Comparison of ENCODE assay signal across 9 cellular contexts in genomic region chr9:98943682-98944129, GRCh38. TPM values are rescaled to one million over a fixed set of nuclear protein-coding genes. Genes with fewer than 3 reads are reported as not detected.
DNase-seq lines count a peak whose midpoint lies in the region; ATAC-seq and TF ChIP-seq lines count a peak whose summit lies in the region.
"Had no signal": no experiment of that assay in that cellular context is flagged by ENCODE, and none has a peak within 500 bp of the region (broad histone marks: within the 10 kb centered on the region; RNA-seq: fewer than 3 reads in every experiment).

Gene COL15A1, plus strand, starts transcription at chr9:98943907. Its CDS starts 155 bp downstream, at chr9:98944062.

- no peaks in the 10 kb centered on the region for H3K36me3 Mint-ChIP-seq in MCF 10A (ENCODE audit: insufficient read depth, unreplicated experiment)
- H3K36me3 Mint-ChIP-seq: T-cell had no signal

- POLR2A ChIA-PET in MCF 10A (lab: Yijun Ruan, JAX) = no interaction called here

- peaks cover 0 to 5% of the 10 kb centered on the region in 2 donors for H3K4me1 ChIP-seq in breast epithelium
- no peaks in the 10 kb centered on the region for H3K4me1 ChIP-seq in uterus

- H3K4me1 Mint-ChIP-seq in MCF 10A (ENCODE audit: insufficient read depth, unreplicated experiment) = no peaks in the 10 kb centered on the region

- H3K27me3 Mint-ChIP-seq in MCF 10A (ENCODE audit: insufficient read depth, unreplicated experiment) = peaks cover 18% of the 10 kb centered on the region

- H3K4me3 ChIP-seq in breast epithelium = peak within 1 kb of the TSS; percentile 56 to 67 (median 65)
- H3K4me3 ChIP-seq in coronary artery = peak within 1 kb of the TSS; percentile 80
- peak within 1 kb of the TSS; percentile 56 to 70 for H3K4me3 ChIP-seq in uterus

- H3K27ac ChIP-seq in breast epithelium (peak within 1 kb of the TSS; percentile 42 to 81), coronary artery (peak within 1 kb of the TSS; percentile 81 to 88), uterus (peak within 1 kb of the TSS; percentile 73 to 82)

- BruUV-seq in MCF 10A (replicated peaks; lab: Mats Ljungman, UMichigan) = no TSS peak

- H3K27ac Mint-ChIP-seq in MCF 10A (ENCODE audit: low read depth, unreplicated experiment) = no peak within 1 kb of the TSS

- no peak for TF ChIP-seq CTCF in breast epithelium (IDR thresholded peaks at IDR 0.05)
- no peak for TF ChIP-seq CTCF in MCF 10A (IDR thresholded peaks at IDR 0.05; ENCODE audit: unreplicated experiment)
- no peak for TF ChIP-seq CTCF in coronary artery (IDR thresholded peaks at IDR 0.05)
- no peak for TF ChIP-seq CTCF in uterus (IDR thresholded peaks at IDR 0.05)

- DNase-seq in breast epithelium (ENCODE audit: low spot score in 2 of 2) = no peak
- DNase-seq in MCF 10A (ENCODE audit: unreplicated experiment) = no peak
- peak; percentile 79 for DNase-seq in coronary artery (ENCODE audit: low spot score)
- no peak for DNase-seq in mucosa of gallbladder (ENCODE audit: low spot score)
- peak; percentile 40 to 66 for DNase-seq in uterus
- no peak for DNase-seq in cerebellar cortex (ENCODE audit: low spot score)
- DNase-seq in stimulated activated CD4-positive, alpha-beta T cell treated with anti-CD3 and anti-CD28 coated beads, Interleukin-4, amount 100 ng/mL, for 4 hours = no peak
- DNase-seq: T-cell had no signal

- no peak within 1 kb of the TSS for H3K4me3 Mint-ChIP-seq in MCF 10A (ENCODE audit: unreplicated experiment)

- no peaks in the 10 kb centered on the region for H3K36me3 ChIP-seq in breast epithelium
- H3K36me3 ChIP-seq in uterus = no peaks in the 10 kb centered on the region

- no peak for ATAC-seq in HG03565 (IDR thresholded peaks at IDR 0.05; ENCODE audit: unreplicated experiment)

- H3K9me3 ChIP-seq in breast epithelium (no peaks in the 10 kb centered on the region), uterus (no peaks in the 10 kb centered on the region)

- no peak for TF ChIP-seq POLR2A in breast epithelium (IDR thresholded peaks at IDR 0.05)
- peak in 1 of 2 donors; percentile 61 for TF ChIP-seq POLR2A in uterus (IDR thresholded peaks at IDR 0.05)

- H3K27me3 ChIP-seq in breast epithelium (peaks cover 0 to 42% of the 10 kb centered on the region in 2 donors), uterus (no peaks in the 10 kb centered on the region)

- no peaks in the 10 kb centered on the region for H3K9me3 Mint-ChIP-seq in MCF 10A (ENCODE audit: unreplicated experiment)
- H3K9me3 Mint-ChIP-seq: T-cell had no signal

- intact Hi-C loops in breast epithelium (cut with DNase I; ENCODE audit: low total_unique reads) (loop anchor here (2.0 kb wide), 1 partner anchor 21 kb away; no protein-coding TSS in a partner anchor), MCF 10A (cut with micrococcal nuclease) (no loop called here), uterus (cut with DNase I; ENCODE audit: low total_unique reads) (no loop called here)

- CTCF ChIA-PET in MCF 10A (lab: Yijun Ruan, JAX) = no interaction called here

RNA-seq across cellular contexts. Expression of gene COL15A1, which starts in this region (rescaled TPM):
- total RNA-seq in breast epithelium (10 to 100 TPM; 13.9 to 47.8 (median 32.4) TPM), MCF 10A (2022) (not detected in 2 replicates), mucosa of gallbladder (46.2 TPM), uterus (100 to 1,000 TPM in 1 of 4 donors, 10 to 100 TPM in 3; 20.3 to 160 (median 50.4) TPM)

Comparison
In these comparisons a context has a peak if more than half of its experiments do, and no peak if none do; other contexts are left out.
1. RNA of gene COL15A1 (total RNA-seq): 20.3 to 160 TPM in uterus, 46.2 TPM in mucosa of gallbladder (single experiment) and 13.9 to 47.8 TPM in breast epithelium; not detected in MCF 10A; every median in the first group is over 10 times any median in the second.
2. DNase-seq: peak in coronary artery (single experiment) and uterus (2 of 2); none in breast epithelium (0 of 2), MCF 10A (single experiment), mucosa of gallbladder (single experiment), cerebellar cortex (single experiment) and stimulated activated CD4-positive, alpha-beta T cell treated with anti-CD3 and anti-CD28 coated beads, Interleukin-4, amount 100 ng/mL, for 4 hours (0 of 2).
3. Peak in every context shown above with its lines, with median percentiles within 50 percentile points of each other: H3K27ac ChIP-seq and H3K4me3 ChIP-seq.